20 cellular contexts compared by ENCODE assay signal in genomic region chr4:104973708-104974107, GRCh38.
A peak's percentile ranks its signal among the peaks of the same experiment; 100 is the strongest.
DNase-seq lines count a peak whose midpoint lies in the region; ATAC-seq, FAIRE-seq and TF ChIP-seq lines count a peak whose summit lies in the region.
"Had no signal": no experiment of that assay in that cellular context is flagged by ENCODE, and none has a peak within 500 bp of the region (broad histone marks: within the 10 kb centered on the region; RNA-seq: fewer than 3 reads in every experiment).

No MANE protein-coding gene starts in this region.

- intact Hi-C loops in upper lobe of right lung (cut with DNase I): no loop called here

- TF ChIP-seq CTCF in bronchial epithelial cell (IDR thresholded peaks at IDR 0.05; ENCODE audit: insufficient read depth, low read length, severe bottlenecking) (no peak), upper lobe of right lung (IDR thresholded peaks at IDR 0.05) (no peak)

- peak; percentile 6 for DNase-seq in bronchial epithelial cell (ENCODE audit: low read depth)
- no peak for DNase-seq in upper lobe of right lung
- DNase-seq in DMS 273 (lab: John Stamatoyannopoulos, UW; ENCODE audit: unreplicated experiment): no peak
- no peak for DNase-seq in NCI-H2107 treated with DMSO at 0.1 percent for 48 hours (lab: John Stamatoyannopoulos, UW; ENCODE audit: unreplicated experiment)
- DNase-seq: activated CD4-positive, alpha-beta memory T cell treated with anti-CD3 and anti-CD28 coated beads for 36 hours; activated naive CD4-positive, alpha-beta T cell treated with Interleukin-2 at 50 U/mL for 16 hours; aorta; effector CD8-positive, alpha-beta T cell; glutamatergic neuron; GM23248; NCI-H1694 treated with DMSO at 0.1 percent for 48 hours; psoas muscle; stimulated activated CD4-positive, alpha-beta T cell treated with anti-CD3 and anti-CD28 coated beads, Interleukin-4, amount 100 ng/mL, for 4 hours; substantia nigra; WERI-Rb-1 had no signal

- H3K27me3 ChIP-seq in bronchial epithelial cell (ENCODE audit: control insufficient read depth, insufficient read depth, low read length): no peaks in the 10 kb centered on the region
- H3K27me3 ChIP-seq in upper lobe of right lung: no peaks in the 10 kb centered on the region

- FAIRE-seq in bronchial epithelial cell (lab: Jason Lieb, UNC): no peak

- no peak overlapping the region for H3K27ac ChIP-seq in upper lobe of right lung
- H3K27ac ChIP-seq: GM23248, psoas muscle, WERI-Rb-1 had no signal

- H3K4me1 ChIP-seq in upper lobe of right lung: no peaks in the 10 kb centered on the region
- H3K4me1 ChIP-seq: psoas muscle had no signal

- ATAC-seq in GM18861 (IDR thresholded peaks at IDR 0.05; ENCODE audit: unreplicated experiment) (peak; percentile 42), GM21576 (IDR thresholded peaks at IDR 0.05; ENCODE audit: unreplicated experiment) (peak; percentile 38), HG03108 (IDR thresholded peaks at IDR 0.05; ENCODE audit: unreplicated experiment) (peak; percentile 60), upper lobe of right lung (no peak), HG03354 (IDR thresholded peaks at IDR 0.05; ENCODE audit: poor library complexity, severe bottlenecking, unreplicated experiment) (no peak)
- ATAC-seq: psoas muscle had no signal

- H3K9me3 ChIP-seq in upper lobe of right lung: no peaks in the 10 kb centered on the region
- H3K9me3 ChIP-seq: psoas muscle had no signal

- H3K4me3 ChIP-seq in bronchial epithelial cell (ENCODE audit: low read depth, low read length): no peak overlapping the region
- no peak overlapping the region for H3K4me3 ChIP-seq in upper lobe of right lung
- H3K4me3 ChIP-seq: GM23248, psoas muscle, smooth muscle cell had no signal

- H3K36me3 ChIP-seq in bronchial epithelial cell (ENCODE audit: control insufficient read depth, insufficient read depth, low read length): no peaks in the 10 kb centered on the region
- H3K36me3 ChIP-seq in upper lobe of right lung: no peaks in the 10 kb centered on the region
- H3K36me3 ChIP-seq: WERI-Rb-1 had no signal

Comparison
In these comparisons a context has a peak if more than half of its experiments do, and no peak if none do; other contexts are left out.
1. ATAC-seq: peak in GM18861 (single experiment), GM21576 (single experiment) and HG03108 (single experiment); none in upper lobe of right lung (single experiment) and HG03354 (single experiment).